20 cellular contexts compared by ENCODE assay signal in the genomic region with DNA sequence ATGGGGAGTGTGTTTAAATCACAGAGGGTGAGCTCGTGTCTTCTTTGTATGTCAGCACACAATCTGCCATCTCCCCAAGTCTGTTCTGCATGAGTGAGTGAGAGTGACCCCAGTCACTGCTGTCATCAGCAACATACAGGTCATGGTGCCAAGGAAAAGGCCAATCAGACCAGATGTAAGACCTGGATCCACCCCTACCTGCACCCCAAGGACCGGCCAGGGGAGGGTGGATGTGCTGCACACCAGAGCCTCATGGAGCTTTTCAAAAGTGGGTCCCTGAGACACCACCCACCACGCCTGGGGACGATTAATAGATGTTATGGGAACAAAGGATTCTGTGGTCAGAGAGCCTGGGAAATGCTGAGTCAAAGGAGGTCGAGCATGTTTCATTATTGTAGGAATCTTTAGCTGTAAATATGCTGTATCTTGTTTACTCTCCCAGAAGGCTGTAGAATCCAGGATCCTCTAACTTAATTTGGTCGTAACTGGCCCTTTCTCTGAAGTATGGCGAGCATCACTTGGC.
"Had no signal": no experiment of that assay in that cellular context is flagged by ENCODE, and none has a peak within 500 bp of the region (broad histone marks: within the 10 kb centered on the region; RNA-seq: fewer than 3 reads in every experiment).

No MANE protein-coding gene starts in this region.

- DNase-seq: activated B cell treated with CpG ODN at 0.5 μM for 24 hours; activated CD4-positive, alpha-beta T cell treated with anti-CD3 and anti-CD28 coated beads for 36 hours; activated CD4-positive, alpha-beta T cell treated with anti-CD3 and anti-CD28 coated beads, Interleukin-2, amount 50 U/mL, for 48 hours; activated CD8-positive, alpha-beta memory T cell treated with anti-CD3 and anti-CD28 coated beads, Interleukin-2, amount 50 U/mL, for 48 hours; activated effector memory CD4-positive, alpha-beta T cell treated with Interleukin-2 at 50 U/mL for 16 hours; activated naive CD4-positive, alpha-beta T cell treated with anti-CD3 and anti-CD28 coated beads, Interleukin-2, amount 10 ng/mL, durations not matched to agents 7 days and 5 days; activated T-cell treated with anti-CD3 and anti-CD28 coated beads, Interleukin-2, amount 50 U/mL, for 48 hours; colonic mucosa; heart right ventricle; left colon; nephron progenitor cell; stimulated activated CD4-positive, alpha-beta T cell treated with anti-CD3 and anti-CD28 coated beads, Interleukin-15, amount 100 ng/mL, for 24 hours; stimulated activated CD4-positive, alpha-beta T cell treated with anti-CD3 and anti-CD28 coated beads, Interleukin-2, amount 100 ng/mL, for 48 hours; stimulated activated naive CD4-positive, alpha-beta T cell; T-helper 1 cell; upper lobe of left lung had no signal

- H3K4me3 ChIP-seq: breast epithelium, colonic mucosa, esophagus muscularis mucosa, heart right ventricle, smooth muscle cell, thoracic aorta, upper lobe of left lung had no signal

- H3K27ac ChIP-seq: breast epithelium, colonic mucosa, esophagus muscularis mucosa, heart right ventricle, thoracic aorta, upper lobe of left lung had no signal

- H3K4me1 ChIP-seq: breast epithelium, colonic mucosa had no signal

- H3K27me3 ChIP-seq: breast epithelium, colonic mucosa, esophagus muscularis mucosa, heart right ventricle, upper lobe of left lung had no signal

- H3K9me3 ChIP-seq: breast epithelium, colonic mucosa, esophagus muscularis mucosa, heart right ventricle, thoracic aorta, upper lobe of left lung had no signal

- H3K36me3 ChIP-seq: breast epithelium, colonic mucosa, esophagus muscularis mucosa, heart right ventricle, thoracic aorta, upper lobe of left lung had no signal

- H3K4me2 ChIP-seq: smooth muscle cell had no signal
